Comparison of ENCODE assay signal across 8 cellular contexts in the genomic region with DNA sequence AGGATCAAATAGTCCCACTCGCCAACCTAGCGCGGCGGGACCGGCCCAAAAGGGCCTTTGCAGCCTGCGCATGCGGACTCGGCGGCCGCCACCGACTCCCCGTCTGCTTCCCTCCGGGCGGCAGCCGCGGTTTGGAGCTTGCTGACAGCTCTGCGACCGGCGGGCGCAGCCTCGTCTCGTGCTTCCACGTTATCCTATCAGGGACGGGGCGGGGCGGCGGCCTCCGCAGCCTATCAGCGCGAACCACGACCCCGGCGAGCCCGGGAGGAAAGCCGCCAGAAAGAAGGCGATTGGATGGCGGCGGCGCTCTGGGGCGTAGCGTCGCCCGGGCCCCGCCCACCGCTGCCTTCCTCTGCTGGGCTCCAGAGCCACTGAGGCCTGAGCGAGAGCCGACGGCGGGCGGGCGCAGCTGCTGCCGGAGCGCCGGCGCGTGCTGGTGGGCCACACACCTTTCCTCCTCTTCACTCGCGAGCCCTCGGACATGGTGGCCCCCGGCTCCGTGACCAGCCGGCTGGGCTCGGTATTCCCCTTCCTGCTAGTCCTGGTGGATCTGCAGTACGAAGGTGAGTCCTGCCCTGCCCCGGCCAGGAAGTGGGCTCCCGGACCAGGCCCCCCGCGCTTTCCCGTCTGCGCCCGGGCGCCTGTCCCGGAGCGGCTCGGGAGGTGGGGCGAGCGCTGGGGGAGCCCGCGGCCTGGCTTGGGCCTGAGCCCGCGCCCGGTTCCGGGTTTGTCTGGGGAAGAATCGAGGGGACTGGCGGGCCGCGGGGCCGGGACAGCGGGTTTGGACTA. TPM values are rescaled to one million over a fixed set of nuclear protein-coding genes. Genes with fewer than 3 reads are reported as not detected.
A peak's percentile ranks its signal among the peaks of the same experiment; 100 is the strongest.
DNase-seq lines count a peak whose midpoint lies in the region; FAIRE-seq and TF ChIP-seq lines count a peak whose summit lies in the region.

A gene with protein sequence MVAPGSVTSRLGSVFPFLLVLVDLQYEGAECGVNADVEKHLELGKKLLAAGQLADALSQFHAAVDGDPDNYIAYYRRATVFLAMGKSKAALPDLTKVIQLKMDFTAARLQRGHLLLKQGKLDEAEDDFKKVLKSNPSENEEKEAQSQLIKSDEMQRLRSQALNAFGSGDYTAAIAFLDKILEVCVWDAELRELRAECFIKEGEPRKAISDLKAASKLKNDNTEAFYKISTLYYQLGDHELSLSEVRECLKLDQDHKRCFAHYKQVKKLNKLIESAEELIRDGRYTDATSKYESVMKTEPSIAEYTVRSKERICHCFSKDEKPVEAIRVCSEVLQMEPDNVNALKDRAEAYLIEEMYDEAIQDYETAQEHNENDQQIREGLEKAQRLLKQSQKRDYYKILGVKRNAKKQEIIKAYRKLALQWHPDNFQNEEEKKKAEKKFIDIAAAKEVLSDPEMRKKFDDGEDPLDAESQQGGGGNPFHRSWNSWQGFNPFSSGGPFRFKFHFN (plus strand): TSS at position 365 of the 789 bp plus-strand sequence. CDS start 117 bp downstream, at position 482.

- peak; percentile 83 for DNase-seq in GM04503 (ENCODE audit: low read depth)
- peak; percentile 98 for DNase-seq in HFFc6
- peak; percentile 99 for DNase-seq in NB4 (ENCODE audit: low read depth)
- DNase-seq in SK-N-MC (ENCODE audit: low read depth, low spot score): peak; percentile 48
- DNase-seq in activated naive CD4-positive, alpha-beta T cell treated with anti-CD3 and anti-CD28 coated beads, Interleukin-2, amount 10 ng/mL, durations not matched to agents 7 days and 5 days: peak; percentile 98
- peak; percentile 96 for DNase-seq in frontal cortex (ENCODE audit: low spot score in 2 of 2)
- peak; percentile 88 to 99 (median 97) for DNase-seq in substantia nigra (lab: John Stamatoyannopoulos, UW)

- H3K9me3 ChIP-seq in SK-N-MC (ENCODE audit: low read depth, low read length) (no peaks in the 10 kb centered on the region), neutrophil (no peaks in the 10 kb centered on the region)

- H3K27ac Mint-ChIP-seq in HFFc6: peak within 1 kb of the TSS; percentile 97
- peak within 1 kb of the TSS; percentile 92 for H3K27ac Mint-ChIP-seq in activated naive CD4-positive, alpha-beta T cell treated with anti-CD3 and anti-CD28 coated beads, Interleukin-2, amount 10 ng/mL, durations not matched to agents 7 days and 5 days

- peaks cover 74 to 75% of the 10 kb centered on the region in 2 experiments for H3K4me1 ChIP-seq in neutrophil (ENCODE audit: control insufficient read depth in 1 of 2, insufficient read depth in 1 of 2, low read depth in 1 of 2, low read length in 1 of 2)

- no peaks in the 10 kb centered on the region for H3K27me3 ChIP-seq in neutrophil

- no peak within 1 kb of the TSS for H3K27ac ChIP-seq in SK-N-MC
- peak within 1 kb of the TSS; percentile 96 for H3K27ac ChIP-seq in neutrophil
- peak within 1 kb of the TSS; percentile 84 for H3K27ac ChIP-seq in substantia nigra (ENCODE audit: low read depth, low read length, poor library complexity, severe bottlenecking)

- H3K27me3 Mint-ChIP-seq in HFFc6 (ENCODE audit: insufficient read depth): no peaks in the 10 kb centered on the region; the same call in none of the 2 replicates
- H3K27me3 Mint-ChIP-seq in activated naive CD4-positive, alpha-beta T cell treated with anti-CD3 and anti-CD28 coated beads, Interleukin-2, amount 10 ng/mL, durations not matched to agents 7 days and 5 days: peaks cover 4% of the 10 kb centered on the region

- no peak for TF ChIP-seq CTCF in HFFc6 (IDR thresholded peaks at IDR 0.05)
- TF ChIP-seq CTCF in NB4 (IDR thresholded peaks at IDR 0.05; ENCODE audit: low read depth, low read length): no peak
- peak; percentile 24 for TF ChIP-seq CTCF in neutrophil (IDR thresholded peaks at IDR 0.05)

- peaks cover 7% of the 10 kb centered on the region; the same call in 1 of the 2 replicates for H3K36me3 Mint-ChIP-seq in HFFc6 (ENCODE audit: low read depth)
- H3K36me3 Mint-ChIP-seq in activated naive CD4-positive, alpha-beta T cell treated with anti-CD3 and anti-CD28 coated beads, Interleukin-2, amount 10 ng/mL, durations not matched to agents 7 days and 5 days: peaks cover 9% of the 10 kb centered on the region

- no peaks in the 10 kb centered on the region for H3K9me3 Mint-ChIP-seq in HFFc6
- H3K9me3 Mint-ChIP-seq in activated naive CD4-positive, alpha-beta T cell treated with anti-CD3 and anti-CD28 coated beads, Interleukin-2, amount 10 ng/mL, durations not matched to agents 7 days and 5 days: peaks cover 1% of the 10 kb centered on the region

- H3K4me1 Mint-ChIP-seq in HFFc6 (ENCODE audit: low read depth): peaks cover 62% of the 10 kb centered on the region
- H3K4me1 Mint-ChIP-seq in activated naive CD4-positive, alpha-beta T cell treated with anti-CD3 and anti-CD28 coated beads, Interleukin-2, amount 10 ng/mL, durations not matched to agents 7 days and 5 days: peaks cover 50% of the 10 kb centered on the region

- H3K4me3 ChIP-seq in NB4 (ENCODE audit: low read depth, low read length) (peak within 1 kb of the TSS; percentile 94), SK-N-MC (peak within 1 kb of the TSS; percentile 97), neutrophil (ENCODE audit: low read depth in 1 of 2, low read length in 1 of 2) (peak within 1 kb of the TSS; percentile 94 to 97)

- TF ChIP-seq POLR2A in NB4 (IDR thresholded peaks at IDR 0.05; ENCODE audit: extremely low read depth, insufficient read length): peak; percentile 94

- H3K4me3 Mint-ChIP-seq in HFFc6: peak within 1 kb of the TSS; percentile 99
- peak within 1 kb of the TSS; percentile 92 for H3K4me3 Mint-ChIP-seq in activated naive CD4-positive, alpha-beta T cell treated with anti-CD3 and anti-CD28 coated beads, Interleukin-2, amount 10 ng/mL, durations not matched to agents 7 days and 5 days

- CTCF ChIA-PET in activated naive CD4-positive, alpha-beta T cell treated with anti-CD3 and anti-CD28 coated beads, Interleukin-2, amount 10 ng/mL, durations not matched to agents 7 days and 5 days (lab: Charles Lee): no interaction called here

- H3K36me3 ChIP-seq in SK-N-MC (ENCODE audit: insufficient read depth, low read length): no peaks in the 10 kb centered on the region
- H3K36me3 ChIP-seq in neutrophil: no peaks in the 10 kb centered on the region

- no peak for FAIRE-seq in frontal cortex (lab: Jason Lieb, UNC)

- peak within 1 kb of the TSS; percentile 87 for H3K9ac ChIP-seq in SK-N-MC (ENCODE audit: insufficient read length)

RNA-seq across cellular contexts. Expression of the gene that starts here (rescaled TPM):
- 10 to 100 TPM; 40.6 to 53.7 (median 48.4) TPM for total RNA-seq in HFFc6 (2021; fragmentation: NEBNext Ultra II Directional; extraction: Animal tissue kit (Norgen Biotek cat#: 25700))
- 31.0 TPM for total RNA-seq in frontal cortex

Comparison
In these comparisons a context has a peak if more than half of its experiments do, and no peak if none do; other contexts are left out.
1. DNase-seq: peak in every context shown above with its lines; median percentile 99 in NB4; 98 in HFFc6; 98 in activated naive CD4-positive, alpha-beta T cell treated with anti-CD3 and anti-CD28 coated beads, Interleukin-2, amount 10 ng/mL, durations not matched to agents 7 days and 5 days; 97 in substantia nigra; 96 in frontal cortex; 83 in GM04503; 48 in SK-N-MC.